ENCODE assay signal across 1 cellular context in genomic region chr16:76293980-76294690, GRCh38.
TF ChIP-seq lines count a peak whose summit lies in the region.

No MANE protein-coding gene starts in this region.

TF ChIP-seq in GM23338, 12 proteins besides CTCF, POLR2A, EP300 and RAD21 (continued from another document):
- TF ChIP-seq, protein P1, sequence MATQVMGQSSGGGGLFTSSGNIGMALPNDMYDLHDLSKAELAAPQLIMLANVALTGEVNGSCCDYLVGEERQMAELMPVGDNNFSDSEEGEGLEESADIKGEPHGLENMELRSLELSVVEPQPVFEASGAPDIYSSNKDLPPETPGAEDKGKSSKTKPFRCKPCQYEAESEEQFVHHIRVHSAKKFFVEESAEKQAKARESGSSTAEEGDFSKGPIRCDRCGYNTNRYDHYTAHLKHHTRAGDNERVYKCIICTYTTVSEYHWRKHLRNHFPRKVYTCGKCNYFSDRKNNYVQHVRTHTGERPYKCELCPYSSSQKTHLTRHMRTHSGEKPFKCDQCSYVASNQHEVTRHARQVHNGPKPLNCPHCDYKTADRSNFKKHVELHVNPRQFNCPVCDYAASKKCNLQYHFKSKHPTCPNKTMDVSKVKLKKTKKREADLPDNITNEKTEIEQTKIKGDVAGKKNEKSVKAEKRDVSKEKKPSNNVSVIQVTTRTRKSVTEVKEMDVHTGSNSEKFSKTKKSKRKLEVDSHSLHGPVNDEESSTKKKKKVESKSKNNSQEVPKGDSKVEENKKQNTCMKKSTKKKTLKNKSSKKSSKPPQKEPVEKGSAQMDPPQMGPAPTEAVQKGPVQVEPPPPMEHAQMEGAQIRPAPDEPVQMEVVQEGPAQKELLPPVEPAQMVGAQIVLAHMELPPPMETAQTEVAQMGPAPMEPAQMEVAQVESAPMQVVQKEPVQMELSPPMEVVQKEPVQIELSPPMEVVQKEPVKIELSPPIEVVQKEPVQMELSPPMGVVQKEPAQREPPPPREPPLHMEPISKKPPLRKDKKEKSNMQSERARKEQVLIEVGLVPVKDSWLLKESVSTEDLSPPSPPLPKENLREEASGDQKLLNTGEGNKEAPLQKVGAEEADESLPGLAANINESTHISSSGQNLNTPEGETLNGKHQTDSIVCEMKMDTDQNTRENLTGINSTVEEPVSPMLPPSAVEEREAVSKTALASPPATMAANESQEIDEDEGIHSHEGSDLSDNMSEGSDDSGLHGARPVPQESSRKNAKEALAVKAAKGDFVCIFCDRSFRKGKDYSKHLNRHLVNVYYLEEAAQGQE (IDR thresholded peaks at IDR 0.05; ENCODE audit: unreplicated experiment), result no peak
- TF ChIP-seq NANOG (IDR thresholded peaks at IDR 0.05; ENCODE audit: borderline replicate concordance) (no peak), ZNF114 (CRISPR knock-in tag; IDR thresholded peaks at IDR 0.05) (no peak)
- TF ChIP-seq, protein P2, sequence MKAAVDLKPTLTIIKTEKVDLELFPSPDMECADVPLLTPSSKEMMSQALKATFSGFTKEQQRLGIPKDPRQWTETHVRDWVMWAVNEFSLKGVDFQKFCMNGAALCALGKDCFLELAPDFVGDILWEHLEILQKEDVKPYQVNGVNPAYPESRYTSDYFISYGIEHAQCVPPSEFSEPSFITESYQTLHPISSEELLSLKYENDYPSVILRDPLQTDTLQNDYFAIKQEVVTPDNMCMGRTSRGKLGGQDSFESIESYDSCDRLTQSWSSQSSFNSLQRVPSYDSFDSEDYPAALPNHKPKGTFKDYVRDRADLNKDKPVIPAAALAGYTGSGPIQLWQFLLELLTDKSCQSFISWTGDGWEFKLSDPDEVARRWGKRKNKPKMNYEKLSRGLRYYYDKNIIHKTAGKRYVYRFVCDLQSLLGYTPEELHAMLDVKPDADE (IDR thresholded peaks at IDR 0.05), result no peak
